In genomic region chr13:114026128-114026880, GRCh38 we compare ENCODE assay signal across 11 cellular contexts. TPM values are rescaled to one million over a fixed set of nuclear protein-coding genes. Genes with fewer than 3 reads are reported as not detected.
DNase-seq lines count a peak whose midpoint lies in the region; ATAC-seq, FAIRE-seq and TF ChIP-seq lines count a peak whose summit lies in the region.
"Had no signal": no experiment of that assay in that cellular context is flagged by ENCODE, and none has a peak within 500 bp of the region (broad histone marks: within the 10 kb centered on the region; RNA-seq: fewer than 3 reads in every experiment).

No MANE protein-coding gene starts in this region.

- H3K79me2 ChIP-seq in PC-3 (ENCODE audit: low read length) = no peaks in the 10 kb centered on the region

- TF ChIP-seq CTCF in dorsolateral prefrontal cortex (IDR thresholded peaks at IDR 0.05 in 54 of 56, conservative IDR thresholded peaks at IDR 0.05 in 2 of 56; ENCODE audit: low read depth in 1 of 56, partially characterized antibody in 56 of 56) (no peak), type B pancreatic cell (conservative IDR thresholded peaks at IDR 0.05) (no peak), PC-3 (conservative IDR thresholded peaks at IDR 0.05; ENCODE audit: low read depth, low read length) (no peak)

- no peaks in the 10 kb centered on the region for H3K9me3 ChIP-seq in naive thymus-derived CD4-positive, alpha-beta T cell (ENCODE audit: control insufficient read depth in 2 of 3, low read length in 3 of 3)
- H3K9me3 ChIP-seq in PC-3 (ENCODE audit: low read length) = no peaks in the 10 kb centered on the region

- peaks cover 6 to 15% (median 14%) of the 10 kb centered on the region in 7 donors for H3K4me1 Mint-ChIP-seq in naive thymus-derived CD4-positive, alpha-beta T cell
- H3K4me1 Mint-ChIP-seq in type B pancreatic cell (ENCODE audit: unreplicated experiment) = peaks cover 11% of the 10 kb centered on the region

- H3K9ac ChIP-seq in PC-3 (ENCODE audit: low read length) = no peak overlapping the region

- FAIRE-seq in frontal cortex (lab: Jason Lieb, UNC) = no peak
- FAIRE-seq: small intestine had no signal

- H3K36me3 ChIP-seq in naive thymus-derived CD4-positive, alpha-beta T cell (ENCODE audit: control insufficient read depth in 2 of 3, insufficient read depth in 3 of 3, low read length in 3 of 3) = peaks cover 24 to 94% (median 62%) of the 10 kb centered on the region in 3 experiments
- H3K36me3 ChIP-seq in PC-3 (ENCODE audit: low read depth, low read length) = no peaks in the 10 kb centered on the region

- peak overlapping the region in 57 of 59 donors; percentile 16 to 87 (median 66) for H3K27ac ChIP-seq in dorsolateral prefrontal cortex
- no peak overlapping the region for H3K27ac ChIP-seq in naive thymus-derived CD4-positive, alpha-beta T cell (ENCODE audit: low read depth, low read length)
- H3K27ac ChIP-seq in PC-3 (ENCODE audit: low read length) = no peak overlapping the region

- H3K4me1 ChIP-seq in naive thymus-derived CD4-positive, alpha-beta T cell (ENCODE audit: control insufficient read depth in 2 of 2, insufficient read depth in 2 of 2, low read length in 2 of 2) = no peaks in the 10 kb centered on the region
- no peaks in the 10 kb centered on the region for H3K4me1 ChIP-seq in PC-3 (ENCODE audit: insufficient read depth, low read length)

- intact Hi-C loops in dorsolateral prefrontal cortex (cut with DNase I) (loop anchor here in 1 of 2 donors (5.0 kb wide), 1 partner anchor 201 kb away; no protein-coding TSS in a partner anchor), PC-3 (cut with micrococcal nuclease) (no loop called here)
- intact Hi-C loops in naive thymus-derived CD4-positive, alpha-beta T cell (cut with micrococcal nuclease) = no loop called here

- peak overlapping the region in 1 of 10 donors; percentile 29 for H3K4me3 Mint-ChIP-seq in naive thymus-derived CD4-positive, alpha-beta T cell
- H3K4me3 Mint-ChIP-seq in type B pancreatic cell = no peak overlapping the region

- peak overlapping the region in 5 of 9 donors; percentile 21 to 74 (median 54) for H3K27ac Mint-ChIP-seq in naive thymus-derived CD4-positive, alpha-beta T cell
- peak overlapping the region; percentile 46 for H3K27ac Mint-ChIP-seq in type B pancreatic cell

- H3K9me3 Mint-ChIP-seq in naive thymus-derived CD4-positive, alpha-beta T cell = peaks cover 0 to 11% (median 0%) of the 10 kb centered on the region in 11 donors
- H3K9me3 Mint-ChIP-seq in type B pancreatic cell = no peaks in the 10 kb centered on the region

- no peaks in the 10 kb centered on the region for H3K9me2 ChIP-seq in PC-3 (replicated peaks; ENCODE audit: low read length)

- no peaks in the 10 kb centered on the region for H3K27me3 Mint-ChIP-seq in naive thymus-derived CD4-positive, alpha-beta T cell
- no peaks in the 10 kb centered on the region for H3K27me3 Mint-ChIP-seq in type B pancreatic cell

- no peaks in the 10 kb centered on the region for H4K20me1 ChIP-seq in PC-3 (ENCODE audit: low read length)

- H3K27me3 ChIP-seq in dorsolateral prefrontal cortex (no peaks in the 10 kb centered on the region), PC-3 (ENCODE audit: low read length) (no peaks in the 10 kb centered on the region)
- no peaks in the 10 kb centered on the region for H3K27me3 ChIP-seq in naive thymus-derived CD4-positive, alpha-beta T cell (ENCODE audit: control insufficient read depth in 2 of 2, insufficient read depth in 2 of 2, low read length in 2 of 2)

- H3K4me3 ChIP-seq in dorsolateral prefrontal cortex = peak overlapping the region in 3 of 59 donors; percentile 5 to 14 (median 7)
- no peak overlapping the region for H3K4me3 ChIP-seq in naive thymus-derived CD4-positive, alpha-beta T cell (ENCODE audit: low read length)
- no peak overlapping the region for H3K4me3 ChIP-seq in PC-3 (ENCODE audit: low read length)

- H3K4me2 ChIP-seq in PC-3 (ENCODE audit: low read length) = no peak overlapping the region

- no peak overlapping the region for H2AFZ ChIP-seq in PC-3 (ENCODE audit: low read length)

- DNase-seq in NCI-H82 (lab: John Stamatoyannopoulos, UW) = peak; percentile 34
- no peak for DNase-seq in NCI-H82 treated with DMSO at 0.1 percent for 48 hours (lab: John Stamatoyannopoulos, UW; ENCODE audit: unreplicated experiment)
- peak in 4 of 10 donors; percentile 59 to 80 (median 74) for DNase-seq in dorsolateral prefrontal cortex
- no peak for DNase-seq in naive thymus-derived CD4-positive, alpha-beta T cell
- DNase-seq in type B pancreatic cell (ENCODE audit: extremely low spot score, unreplicated experiment) = no peak
- DNase-seq in PC-3 = no peak
- DNase-seq in NCI-H1930 (lab: John Stamatoyannopoulos, UW) = no peak
- DNase-seq in frontal cortex (ENCODE audit: low spot score in 2 of 2) = no peak
- DNase-seq: mammary epithelial cell, small intestine had no signal

- no peaks in the 10 kb centered on the region for H3F3A ChIP-seq in PC-3 (ENCODE audit: low read length, unreplicated experiment)

- CTCF ChIA-PET in naive thymus-derived CD4-positive, alpha-beta T cell (lab: Charles Lee) = no interaction called here
- CTCF ChIA-PET in PC-3 (lab: Charles Lee) = no interaction called here

- BruUV-seq in PC-3 (replicated peaks; lab: Mats Ljungman, UMichigan) = no TSS peak

- H3K36me3 Mint-ChIP-seq in naive thymus-derived CD4-positive, alpha-beta T cell = peaks cover 6 to 31% (median 13%) of the 10 kb centered on the region in 5 donors
- H3K36me3 Mint-ChIP-seq in type B pancreatic cell = no peaks in the 10 kb centered on the region

- POLR2A ChIA-PET in naive thymus-derived CD4-positive, alpha-beta T cell (lab: Charles Lee) = interaction anchor here (0.5 kb wide), 1 partner anchor 84 kb away, joined by 3 read pairs; no protein-coding TSS in a partner anchor
- POLR2A ChIA-PET in PC-3 (lab: Charles Lee; ENCODE audit: unreplicated experiment) = no interaction called here

- ATAC-seq in naive thymus-derived CD4-positive, alpha-beta T cell = no peak
- ATAC-seq in PC-3 = no peak

RNA-seq across cellular contexts. Expression of gene C13orf46, which starts 52.4 kb away (rescaled TPM):
- total RNA-seq in dorsolateral prefrontal cortex (1 to 10 TPM; 1.0 to 8.3 (median 2.9) TPM), type B pancreatic cell (ENCODE audit: low replicate concordance) (0.29 TPM in 1 of 2 replicates, not detected in the other), PC-3 (2014; rRNA removed) (0.07 and 0.23 TPM in 2 replicates), frontal cortex (under 0.01 TPM)
- 10 to 100 TPM in 4 of 5 experiments, 1 to 10 TPM in 1; 8.0 to 27.0 (median 19.1) TPM for total RNA-seq in naive thymus-derived CD4-positive, alpha-beta T cell
- 1 to 10 TPM; 1.3 to 1.4 TPM for polyA plus RNA-seq in naive thymus-derived CD4-positive, alpha-beta T cell
- total RNA-seq: H4 had no signal

Comparison
In these comparisons a context has a peak if more than half of its experiments do, and no peak if none do; other contexts are left out.
1. H3K27ac ChIP-seq: peak in dorsolateral prefrontal cortex (57 of 59); none in naive thymus-derived CD4-positive, alpha-beta T cell (single experiment) and PC-3 (single experiment).